7 cellular contexts compared by ENCODE assay signal in the genomic region with DNA sequence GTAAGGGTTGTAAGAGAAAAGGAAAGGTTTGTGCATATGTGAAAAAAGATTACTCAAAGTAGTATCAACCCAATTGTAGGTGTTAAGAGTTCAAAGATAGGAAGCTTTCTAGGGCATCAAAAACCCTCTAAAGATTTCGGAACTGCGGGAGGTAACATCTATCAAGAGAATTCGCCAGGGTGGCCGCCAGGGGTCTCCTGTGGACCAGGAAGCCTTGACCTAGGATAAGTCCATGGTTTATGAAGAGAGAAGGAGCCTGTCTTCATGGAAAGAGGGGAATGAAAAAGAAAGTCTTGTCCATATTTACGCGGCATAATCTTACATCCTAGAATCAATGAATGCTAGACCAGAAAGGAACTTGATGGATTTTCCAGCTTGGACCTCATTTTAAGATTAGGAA.
DNase-seq lines count a peak whose midpoint lies in the region; ATAC-seq, FAIRE-seq and TF ChIP-seq lines count a peak whose summit lies in the region.

No MANE protein-coding gene starts in this region.

- peak; percentile 48 for FAIRE-seq in RCC 7860 (lab: Jason Lieb, UNC)

- ATAC-seq in HG02973 (IDR thresholded peaks at IDR 0.05; ENCODE audit: unreplicated experiment) (peak; percentile 69), HG03460 (IDR thresholded peaks at IDR 0.05; ENCODE audit: unreplicated experiment) (no peak), HG02840 (IDR thresholded peaks at IDR 0.05; ENCODE audit: low FRiP score, unreplicated experiment) (no peak)

- no peak overlapping the region for H3K4me3 ChIP-seq in dorsolateral prefrontal cortex

- peaks cover 0 to 28% (median 0%) of the 10 kb centered on the region in 45 donors for H3K27me3 ChIP-seq in dorsolateral prefrontal cortex

- no peak overlapping the region for H3K27ac ChIP-seq in dorsolateral prefrontal cortex

- peak; percentile 44 for TF ChIP-seq CTCF in GM13977 (IDR thresholded peaks at IDR 0.05; ENCODE audit: extremely low read depth, insufficient read depth, missing control alignments)
- TF ChIP-seq CTCF in dorsolateral prefrontal cortex (IDR thresholded peaks at IDR 0.05 in 54 of 56, conservative IDR thresholded peaks at IDR 0.05 in 2 of 56; ENCODE audit: low read depth in 1 of 56, partially characterized antibody in 56 of 56): peak in 36 of 56 donors; percentile 6 to 62 (median 30)

- intact Hi-C loops in dorsolateral prefrontal cortex (cut with DNase I): no loop called here

- DNase-seq in GM13977 (ENCODE audit: low spot score) (no peak), RCC 7860 (ENCODE audit: low spot score) (peak; percentile 57), dorsolateral prefrontal cortex (peak in 3 of 10 donors; percentile 11 to 29 (median 21)), myocyte (ENCODE audit: low read depth) (peak; percentile 75)

- in situ Hi-C loops in GM13977 (cut with MboI; ENCODE audit: low pct_unique_long_range_greater_than_20kb, low sequenced_read_pairs, unreplicated experiment): no loop called here
